In genomic region chr11:66311470-66311964, GRCh38 we compare ENCODE assay signal across 8 cellular contexts. TPM values are rescaled to one million over a fixed set of nuclear protein-coding genes. Genes with fewer than 3 reads are reported as not detected.
DNase-seq lines count a peak whose midpoint lies in the region; ATAC-seq and TF ChIP-seq lines count a peak whose summit lies in the region.

No MANE protein-coding gene starts in this region.

- H3K9me3 ChIP-seq in CD4-positive, CD25-positive, alpha-beta regulatory T cell (ENCODE audit: control insufficient read depth in 2 of 2, low read length in 2 of 2) = no peaks in the 10 kb centered on the region
- no peaks in the 10 kb centered on the region for H3K9me3 ChIP-seq in HUES6 (ENCODE audit: control insufficient read depth, insufficient read depth, low read depth, low read length)

- no peaks in the 10 kb centered on the region for H3K36me3 Mint-ChIP-seq in CD4-positive, CD25-positive, alpha-beta regulatory T cell
- H3K36me3 Mint-ChIP-seq in central memory CD8-positive, alpha-beta T cell (ENCODE audit: insufficient read depth) = peaks cover 17% of the 10 kb centered on the region
- peaks cover 4% of the 10 kb centered on the region for H3K36me3 Mint-ChIP-seq in nephron (ENCODE audit: low read depth)

- DNase-seq in CD4-positive, CD25-positive, alpha-beta regulatory T cell = no peak
- no peak for DNase-seq in central memory CD8-positive, alpha-beta T cell (ENCODE audit: low spot score in 2 of 2)
- DNase-seq in NCI-H1092 (lab: John Stamatoyannopoulos, UW) (no peak), SIG-M5 (lab: John Stamatoyannopoulos, UW) (no peak), hypothalamus (lab: John Stamatoyannopoulos, UW) (no peak), DMS79 treated with DMSO at 0.1 percent for 48 hours (lab: John Stamatoyannopoulos, UW) (no peak)

- peak overlapping the region; percentile 62 for H3K9ac ChIP-seq in HUES6 (ENCODE audit: low read length)

- no peaks in the 10 kb centered on the region for H3K36me3 ChIP-seq in CD4-positive, CD25-positive, alpha-beta regulatory T cell (ENCODE audit: control insufficient read depth, insufficient read depth, low read length)
- H3K36me3 ChIP-seq in HUES6 (ENCODE audit: control insufficient read depth, insufficient read depth, low read length) = no peaks in the 10 kb centered on the region

- TF ChIP-seq CTCF in nephron (IDR thresholded peaks at IDR 0.05; ENCODE audit: unreplicated experiment in 3 of 3) = peak in 2 of 3 experiments; percentile 91 to 98

- ATAC-seq in CD4-positive, CD25-positive, alpha-beta regulatory T cell (ENCODE audit: low read depth in 2 of 2) = peak in 1 of 2 donors; percentile 28
- peak; percentile 31 for ATAC-seq in central memory CD8-positive, alpha-beta T cell (replicated peaks; ENCODE audit: extremely low read depth, poor library complexity, severe bottlenecking)

- H3K27me3 ChIP-seq in CD4-positive, CD25-positive, alpha-beta regulatory T cell (ENCODE audit: control insufficient read depth, insufficient read depth, low read length) = no peaks in the 10 kb centered on the region
- H3K27me3 ChIP-seq in HUES6 (ENCODE audit: control insufficient read depth, insufficient read depth, low read length) = no peaks in the 10 kb centered on the region; the same call in 1 of the 2 replicates

- no peaks in the 10 kb centered on the region for H3K9me3 Mint-ChIP-seq in CD4-positive, CD25-positive, alpha-beta regulatory T cell
- H3K9me3 Mint-ChIP-seq in central memory CD8-positive, alpha-beta T cell = no peaks in the 10 kb centered on the region
- H3K9me3 Mint-ChIP-seq in nephron = no peaks in the 10 kb centered on the region

- H3K27ac Mint-ChIP-seq in CD4-positive, CD25-positive, alpha-beta regulatory T cell = peak overlapping the region; percentile 95 to 99 (median 98)
- peak overlapping the region; percentile 85 for H3K27ac Mint-ChIP-seq in central memory CD8-positive, alpha-beta T cell (ENCODE audit: low read depth)
- H3K27ac Mint-ChIP-seq in nephron = peak overlapping the region; percentile 94 to 98 (median 95)

- H3K27ac ChIP-seq in CD4-positive, CD25-positive, alpha-beta regulatory T cell (ENCODE audit: insufficient read depth, low read length, poor library complexity, severe bottlenecking) = peak overlapping the region; percentile 88
- H3K27ac ChIP-seq in HUES6 (ENCODE audit: low read depth, low read length) = no peak overlapping the region

- peaks cover 0 to 29% (median 5%) of the 10 kb centered on the region in 4 donors for H3K4me1 Mint-ChIP-seq in CD4-positive, CD25-positive, alpha-beta regulatory T cell
- H3K4me1 Mint-ChIP-seq in central memory CD8-positive, alpha-beta T cell = peaks cover 28% of the 10 kb centered on the region
- H3K4me1 Mint-ChIP-seq in nephron = peaks cover 15% of the 10 kb centered on the region

- H3K4me3 Mint-ChIP-seq in CD4-positive, CD25-positive, alpha-beta regulatory T cell = peak overlapping the region; percentile 88 to 99 (median 96)
- H3K4me3 Mint-ChIP-seq in central memory CD8-positive, alpha-beta T cell = peak overlapping the region; percentile 79
- peak overlapping the region; percentile 89 to 91 (median 91) for H3K4me3 Mint-ChIP-seq in nephron

- peaks cover 27% of the 10 kb centered on the region for H3K4me1 ChIP-seq in CD4-positive, CD25-positive, alpha-beta regulatory T cell (ENCODE audit: control insufficient read depth, insufficient read depth, low read length, poor library complexity, severe bottlenecking)
- peaks cover 19% of the 10 kb centered on the region for H3K4me1 ChIP-seq in HUES6 (ENCODE audit: control insufficient read depth, insufficient read depth, low read length)

- peaks cover 7% of the 10 kb centered on the region for H3K27me3 Mint-ChIP-seq in CD4-positive, CD25-positive, alpha-beta regulatory T cell
- no peaks in the 10 kb centered on the region for H3K27me3 Mint-ChIP-seq in central memory CD8-positive, alpha-beta T cell
- H3K27me3 Mint-ChIP-seq in nephron (ENCODE audit: low read depth) = peaks cover 16% of the 10 kb centered on the region

- H3K4me3 ChIP-seq in CD4-positive, CD25-positive, alpha-beta regulatory T cell (ENCODE audit: low read depth, low read length) = no peak overlapping the region
- H3K4me3 ChIP-seq in HUES6 (ENCODE audit: low read depth, low read length) = peak overlapping the region; percentile 74

RNA-seq across cellular contexts. Expression of gene CD248, which starts 5.3 kb away (rescaled TPM):
- total RNA-seq in CD4-positive, CD25-positive, alpha-beta regulatory T cell = 0.30 TPM
- under 1 TPM; 0.06 to 0.11 (median 0.10) TPM for polyA plus RNA-seq in CD4-positive, CD25-positive, alpha-beta regulatory T cell

RNA-seq across cellular contexts. Expression of gene TMEM151A, which starts 19.8 kb away (rescaled TPM):
- total RNA-seq in CD4-positive, CD25-positive, alpha-beta regulatory T cell = not detected
- not detected for polyA plus RNA-seq in CD4-positive, CD25-positive, alpha-beta regulatory T cell

RNA-seq across cellular contexts. Expression of gene YIF1A, which starts 22.6 kb away (rescaled TPM):
- total RNA-seq in CD4-positive, CD25-positive, alpha-beta regulatory T cell = 29.3 TPM
- polyA plus RNA-seq in CD4-positive, CD25-positive, alpha-beta regulatory T cell = 10 to 100 TPM; 48.3 to 71.3 (median 55.3) TPM

RNA-seq across cellular contexts. Expression of gene RIN1, which starts 24.7 kb away (rescaled TPM):
- 0.57 TPM for total RNA-seq in CD4-positive, CD25-positive, alpha-beta regulatory T cell
- 1 to 10 TPM in 1 of 4 donors, under 1 TPM in 3; 0.33 to 1.0 (median 0.95) TPM for polyA plus RNA-seq in CD4-positive, CD25-positive, alpha-beta regulatory T cell

RNA-seq across cellular contexts. Expression of gene BRMS1, which starts 33.4 kb away (rescaled TPM):
- total RNA-seq in CD4-positive, CD25-positive, alpha-beta regulatory T cell = 53.4 TPM
- polyA plus RNA-seq in CD4-positive, CD25-positive, alpha-beta regulatory T cell = 10 to 100 TPM; 74.7 to 90.4 (median 82.5) TPM
